In genomic region chrX:45363596-45363995, GRCh38 we compare ENCODE assay signal across 37 cellular contexts.
"Had no signal": no experiment of that assay in that cellular context is flagged by ENCODE, and none has a peak within 500 bp of the region (broad histone marks: within the 10 kb centered on the region; RNA-seq: fewer than 3 reads in every experiment).

No MANE protein-coding gene starts in this region.

- H3K4me1 ChIP-seq: adrenal gland, breast epithelium, esophagus muscularis mucosa, gastroesophageal sphincter, heart right ventricle had no signal

- DNase-seq: activated B cell treated with CpG ODN at 0.5 μM for 24 hours; activated CD4-positive, alpha-beta T cell treated with anti-CD3 and anti-CD28 coated beads for 48 hours; activated CD4-positive, alpha-beta T cell treated with anti-CD3 and anti-CD28 coated beads, Interleukin-2, amount 50 U/mL, for 1 hour; activated CD4-positive, alpha-beta T cell treated with anti-CD3 and anti-CD28 coated beads, Interleukin-2, amount 50 U/mL, for 48 hours; activated CD8-positive, alpha-beta memory T cell treated with anti-CD3 and anti-CD28 coated beads for 24 hours; activated CD8-positive, alpha-beta T cell treated with anti-CD3 and anti-CD28 coated beads for 36 hours; activated effector memory CD4-positive, alpha-beta T cell treated with anti-CD3 and anti-CD28 coated beads, Interleukin-2, amount 50 U/mL, for 16 hours; activated naive CD4-positive, alpha-beta T cell treated with anti-CD3 and anti-CD28 coated beads for 36 hours; activated naive CD8-positive, alpha-beta T cell treated with anti-CD3 and anti-CD28 coated beads for 36 hours; activated naive CD8-positive, alpha-beta T cell treated with anti-CD3 and anti-CD28 coated beads, Interleukin-2, amount 50 U/mL, for 24 hours; activated T-cell treated with anti-CD3 and anti-CD28 coated beads, Interleukin-2, amount 50 U/mL, for 4 hours; adrenal gland; amygdala; aorta; central memory CD4-positive, alpha-beta T cell; cerebellar nuclear complex; dorsolateral prefrontal cortex; effector memory CD4-positive, alpha-beta T cell; endodermal cell; erythroblast; foreskin melanocyte; heart right ventricle; T-helper 1 cell; T-helper 17 cell; T1000; WERI-Rb-1 had no signal

- H3K27ac ChIP-seq: adrenal gland, breast epithelium, cardiac muscle cell, coronary artery, dorsolateral prefrontal cortex, esophagus muscularis mucosa, gastroesophageal sphincter, heart right ventricle, WERI-Rb-1 had no signal

- H3K9me3 Mint-ChIP-seq: activated T-helper 17 cell treated with anti-CD3 and anti-CD28 coated beads, Interleukin-2, amount 50 U/mL, for 72 hours had no signal

- H3K4me1 Mint-ChIP-seq: activated B cell treated with CpG ODN at 0.5 μM for 24 hours; activated naive CD4-positive, alpha-beta T cell treated with anti-CD3 and anti-CD28 coated beads, Interleukin-2, amount 50 U/mL, for 24 hours; activated naive CD8-positive, alpha-beta T cell treated with anti-CD3 and anti-CD28 coated beads for 36 hours; activated naive CD8-positive, alpha-beta T cell treated with anti-CD3 and anti-CD28 coated beads, Interleukin-2, amount 50 U/mL, for 24 hours; activated T-helper 17 cell treated with anti-CD3 and anti-CD28 coated beads, Interleukin-2, amount 50 U/mL, for 72 hours; brain; endodermal cell; T-helper 17 cell had no signal

- ATAC-seq: activated CD4-positive, CD25-positive, alpha-beta regulatory T cell treated with anti-CD3 and anti-CD28 coated beads, Interleukin-2, amount 50 U/mL, for 24 hours; activated CD8-positive, alpha-beta T cell treated with anti-CD3 and anti-CD28 coated beads for 36 hours; activated naive CD8-positive, alpha-beta T cell treated with anti-CD3 and anti-CD28 coated beads, Interleukin-2, amount 50 U/mL, for 24 hours; activated T-cell treated with anti-CD3 and anti-CD28 coated beads, Interleukin-2, amount 50 U/mL, for 4 hours; activated T-helper 17 cell treated with anti-CD3 and anti-CD28 coated beads, Interleukin-2, amount 50 U/mL, for 72 hours; gastroesophageal sphincter; heart right ventricle; T-helper 17 cell had no signal

- H3K36me3 Mint-ChIP-seq: activated naive CD4-positive, alpha-beta T cell treated with anti-CD3 and anti-CD28 coated beads, Interleukin-2, amount 50 U/mL, for 24 hours; brain had no signal

- H3K36me3 ChIP-seq: adrenal gland, breast epithelium, cardiac muscle cell, esophagus muscularis mucosa, gastroesophageal sphincter, heart right ventricle, WERI-Rb-1 had no signal

- H3K27me3 Mint-ChIP-seq: activated B cell treated with CpG ODN at 0.5 μM for 24 hours; activated naive CD4-positive, alpha-beta T cell treated with anti-CD3 and anti-CD28 coated beads, Interleukin-2, amount 50 U/mL, for 24 hours; activated naive CD8-positive, alpha-beta T cell treated with anti-CD3 and anti-CD28 coated beads for 36 hours; activated naive CD8-positive, alpha-beta T cell treated with anti-CD3 and anti-CD28 coated beads, Interleukin-2, amount 50 U/mL, for 24 hours; activated T-helper 17 cell treated with anti-CD3 and anti-CD28 coated beads, Interleukin-2, amount 50 U/mL, for 72 hours; dendritic cell treated with granulocyte-macrophage colony-stimulating factor and Interleukin-4, amounts not matched to agents 40 ng/mL and 50 ng/mL, for 4 days had no signal

- H3K4me3 ChIP-seq: adrenal gland, breast epithelium, cardiac muscle cell, coronary artery, dorsolateral prefrontal cortex, esophagus muscularis mucosa, gastroesophageal sphincter, heart right ventricle had no signal

- H3K27ac Mint-ChIP-seq: activated B cell treated with CpG ODN at 0.5 μM for 24 hours; activated CD8-positive, alpha-beta T cell treated with anti-CD3 and anti-CD28 coated beads for 36 hours; activated naive CD4-positive, alpha-beta T cell treated with anti-CD3 and anti-CD28 coated beads for 36 hours; activated naive CD4-positive, alpha-beta T cell treated with anti-CD3 and anti-CD28 coated beads, Interleukin-2, amount 50 U/mL, for 24 hours; activated naive CD8-positive, alpha-beta T cell treated with anti-CD3 and anti-CD28 coated beads for 36 hours; activated naive CD8-positive, alpha-beta T cell treated with anti-CD3 and anti-CD28 coated beads, Interleukin-2, amount 50 U/mL, for 24 hours; activated T-helper 17 cell treated with anti-CD3 and anti-CD28 coated beads, Interleukin-2, amount 50 U/mL, for 72 hours; brain; dendritic cell treated with granulocyte-macrophage colony-stimulating factor and Interleukin-4, amounts not matched to agents 40 ng/mL and 50 ng/mL, for 4 days; endodermal cell; T-helper 17 cell; T-helper 2 cell treated with Interferon-gamma antibody and Interleukin-4, amounts not matched to agents 5 μg/mL and 100 μg/mL, for 36 hours had no signal

- H3K27me3 ChIP-seq: cardiac muscle cell, esophagus muscularis mucosa, gastroesophageal sphincter had no signal

- H3K4me3 Mint-ChIP-seq: activated B cell treated with CpG ODN at 0.5 μM for 24 hours; activated CD8-positive, alpha-beta T cell treated with anti-CD3 and anti-CD28 coated beads for 36 hours; activated naive CD4-positive, alpha-beta T cell treated with anti-CD3 and anti-CD28 coated beads for 36 hours; activated naive CD4-positive, alpha-beta T cell treated with anti-CD3 and anti-CD28 coated beads, Interleukin-2, amount 50 U/mL, for 24 hours; activated naive CD8-positive, alpha-beta T cell treated with anti-CD3 and anti-CD28 coated beads for 36 hours; activated naive CD8-positive, alpha-beta T cell treated with anti-CD3 and anti-CD28 coated beads, Interleukin-2, amount 50 U/mL, for 24 hours; activated T-cell treated with anti-CD3 and anti-CD28 coated beads, Interleukin-2, amount 50 U/mL, for 4 hours; activated T-helper 17 cell treated with anti-CD3 and anti-CD28 coated beads, Interleukin-2, amount 50 U/mL, for 72 hours; brain; dendritic cell treated with granulocyte-macrophage colony-stimulating factor and Interleukin-4, amounts not matched to agents 40 ng/mL and 50 ng/mL, for 4 days; endodermal cell; T-helper 17 cell; T-helper 2 cell treated with Interferon-gamma antibody and Interleukin-4, amounts not matched to agents 5 μg/mL and 100 μg/mL, for 36 hours had no signal

- H3K9me3 ChIP-seq: adrenal gland had no signal
